ENCODE assay signal across 11 cellular contexts in the genomic region with DNA sequence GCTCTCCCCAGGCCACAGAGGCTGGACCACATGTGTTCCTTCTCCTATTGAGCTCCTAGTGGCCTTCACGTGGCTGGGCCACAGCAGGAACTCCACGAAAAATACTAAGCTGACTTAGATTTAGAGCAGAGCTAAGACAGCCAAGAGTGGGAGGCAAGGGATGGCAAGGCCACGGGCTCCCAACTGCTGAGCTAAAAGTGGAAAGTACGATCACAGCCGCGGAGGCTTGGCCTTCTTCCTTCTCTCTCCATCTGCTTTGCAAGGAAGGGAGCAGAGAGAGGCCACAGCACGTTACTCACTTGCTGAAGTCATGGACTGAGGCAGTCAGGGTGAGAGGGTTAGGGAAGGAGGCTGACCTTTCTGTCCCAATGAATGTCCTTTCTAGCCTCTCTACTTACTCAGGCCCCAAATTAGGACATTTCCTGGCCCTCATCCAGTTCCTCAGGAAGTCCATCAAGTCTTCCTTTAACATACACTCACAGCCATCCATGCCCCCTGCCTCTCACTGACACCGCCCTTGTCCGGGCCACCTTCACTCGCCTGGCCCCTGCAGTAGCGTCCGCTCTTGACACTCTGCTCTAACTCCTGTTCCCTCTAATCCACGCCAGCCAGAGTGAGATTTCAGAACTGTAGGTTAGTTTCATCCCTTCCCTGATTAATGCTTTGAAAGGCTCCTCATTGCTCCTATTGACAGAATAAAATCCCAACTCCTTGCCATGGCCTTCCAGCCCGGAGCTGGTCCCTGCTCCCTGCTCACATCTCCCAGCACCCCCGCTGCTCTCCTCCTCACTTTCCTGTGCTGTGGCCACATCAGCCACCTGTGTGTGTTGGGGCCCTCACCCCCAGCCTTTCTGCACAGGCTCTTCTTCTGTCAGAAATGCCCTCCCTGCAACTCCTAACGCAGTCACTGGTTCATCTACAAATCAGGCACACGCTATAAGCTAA.
DNase-seq lines count a peak whose midpoint lies in the region; ATAC-seq and TF ChIP-seq lines count a peak whose summit lies in the region.
"Had no signal": no experiment of that assay in that cellular context is flagged by ENCODE, and none has a peak within 500 bp of the region (broad histone marks: within the 10 kb centered on the region; RNA-seq: fewer than 3 reads in every experiment).

No MANE protein-coding gene starts in this region.

- H3K9me3 ChIP-seq in vagina: no peaks in the 10 kb centered on the region
- H3K9me3 ChIP-seq in BE2C: no peaks in the 10 kb centered on the region
- H3K9me3 ChIP-seq: thyroid gland had no signal

- no peak for DNase-seq in activated naive CD4-positive, alpha-beta T cell treated with anti-CD3 and anti-CD28 coated beads, Interleukin-2, amount 10 ng/mL, durations not matched to agents 7 days and 5 days
- no peak for DNase-seq in activated naive CD4-positive, alpha-beta T cell treated with Interleukin-2 at 50 U/mL for 16 hours
- no peak for DNase-seq in glutamatergic neuron
- DNase-seq in nephron progenitor cell: no peak
- peak; percentile 77 to 85 for DNase-seq in vagina (ENCODE audit: extremely low spot score in 2 of 2)
- no peak for DNase-seq in activated CD4-positive, alpha-beta T cell treated with anti-CD3 and anti-CD28 coated beads, Interleukin-2, amount 50 U/mL, for 1 hour
- no peak for DNase-seq in BE2C
- DNase-seq: Calu3, kidney glomerular epithelial cell, thyroid gland had no signal

- H3K9me3 Mint-ChIP-seq in activated naive CD4-positive, alpha-beta T cell treated with anti-CD3 and anti-CD28 coated beads, Interleukin-2, amount 10 ng/mL, durations not matched to agents 7 days and 5 days: no peaks in the 10 kb centered on the region
- peaks cover 21% of the 10 kb centered on the region for H3K9me3 Mint-ChIP-seq in glutamatergic neuron (ENCODE audit: unreplicated experiment)
- no peaks in the 10 kb centered on the region for H3K9me3 Mint-ChIP-seq in nephron progenitor cell

- intact Hi-C loops in vagina (cut with DNase I): no loop called here

- H3K27ac Mint-ChIP-seq in activated naive CD4-positive, alpha-beta T cell treated with anti-CD3 and anti-CD28 coated beads, Interleukin-2, amount 10 ng/mL, durations not matched to agents 7 days and 5 days: peak overlapping the region; percentile 14
- H3K27ac Mint-ChIP-seq in glutamatergic neuron (ENCODE audit: unreplicated experiment) (peak overlapping the region; percentile 89), nephron progenitor cell (peak overlapping the region; percentile 43)

- no peak for TF ChIP-seq POLR2A in vagina (IDR thresholded peaks at IDR 0.05)

- H3K4me3 ChIP-seq in vagina: no peak overlapping the region
- H3K4me3 ChIP-seq in BE2C (ENCODE audit: low read depth, low read length): no peak overlapping the region
- H3K4me3 ChIP-seq: thyroid gland had no signal

- no peak for ATAC-seq in GM19023 (IDR thresholded peaks at IDR 0.05; ENCODE audit: unreplicated experiment)

- H3K27me3 Mint-ChIP-seq in activated naive CD4-positive, alpha-beta T cell treated with anti-CD3 and anti-CD28 coated beads, Interleukin-2, amount 10 ng/mL, durations not matched to agents 7 days and 5 days: no peaks in the 10 kb centered on the region
- H3K27me3 Mint-ChIP-seq in glutamatergic neuron (ENCODE audit: unreplicated experiment): peaks cover 23% of the 10 kb centered on the region
- H3K27me3 Mint-ChIP-seq in nephron progenitor cell (ENCODE audit: low read depth, poor library complexity): peaks cover 32% of the 10 kb centered on the region

- H3K4me1 ChIP-seq in vagina (peaks cover 25% of the 10 kb centered on the region), BE2C (no peaks in the 10 kb centered on the region)

- CTCF ChIA-PET in activated naive CD4-positive, alpha-beta T cell treated with anti-CD3 and anti-CD28 coated beads, Interleukin-2, amount 10 ng/mL, durations not matched to agents 7 days and 5 days (lab: Charles Lee): no interaction called here

- H3K36me3 Mint-ChIP-seq in activated naive CD4-positive, alpha-beta T cell treated with anti-CD3 and anti-CD28 coated beads, Interleukin-2, amount 10 ng/mL, durations not matched to agents 7 days and 5 days: no peaks in the 10 kb centered on the region
- H3K36me3 Mint-ChIP-seq in glutamatergic neuron (ENCODE audit: unreplicated experiment) (peaks cover 4% of the 10 kb centered on the region), nephron progenitor cell (ENCODE audit: low read depth) (no peaks in the 10 kb centered on the region)

- H3K27me3 ChIP-seq in vagina: no peaks in the 10 kb centered on the region
- H3K27me3 ChIP-seq in BE2C: no peaks in the 10 kb centered on the region
- H3K27me3 ChIP-seq: thyroid gland had no signal

- H3K36me3 ChIP-seq in vagina (no peaks in the 10 kb centered on the region), BE2C (no peaks in the 10 kb centered on the region)
- H3K36me3 ChIP-seq: thyroid gland had no signal

- TF ChIP-seq CTCF in glutamatergic neuron (IDR thresholded peaks at IDR 0.05; ENCODE audit: partially characterized antibody, unreplicated experiment): no peak
- TF ChIP-seq CTCF in nephron progenitor cell (IDR thresholded peaks at IDR 0.05): no peak
- TF ChIP-seq CTCF in vagina (IDR thresholded peaks at IDR 0.05): no peak
- TF ChIP-seq CTCF in BE2C (IDR thresholded peaks at IDR 0.05; ENCODE audit: low read depth, low read length): no peak

- no peak overlapping the region for H3K27ac ChIP-seq in vagina
- H3K27ac ChIP-seq: thyroid gland had no signal

- H3K4me1 Mint-ChIP-seq in activated naive CD4-positive, alpha-beta T cell treated with anti-CD3 and anti-CD28 coated beads, Interleukin-2, amount 10 ng/mL, durations not matched to agents 7 days and 5 days: no peaks in the 10 kb centered on the region
- H3K4me1 Mint-ChIP-seq in glutamatergic neuron (ENCODE audit: low read depth, unreplicated experiment) (peaks cover 47% of the 10 kb centered on the region), nephron progenitor cell (peaks cover 64% of the 10 kb centered on the region)

- H3K4me3 Mint-ChIP-seq in activated naive CD4-positive, alpha-beta T cell treated with anti-CD3 and anti-CD28 coated beads, Interleukin-2, amount 10 ng/mL, durations not matched to agents 7 days and 5 days: no peak overlapping the region
- H3K4me3 Mint-ChIP-seq in glutamatergic neuron (ENCODE audit: unreplicated experiment) (no peak overlapping the region), nephron progenitor cell (no peak overlapping the region)

Comparison
In these comparisons a context has a peak if more than half of its experiments do, and no peak if none do; other contexts are left out.
1. DNase-seq: peak in vagina (2 of 2); none in activated naive CD4-positive, alpha-beta T cell treated with anti-CD3 and anti-CD28 coated beads, Interleukin-2, amount 10 ng/mL, durations not matched to agents 7 days and 5 days (single experiment), activated naive CD4-positive, alpha-beta T cell treated with Interleukin-2 at 50 U/mL for 16 hours (single experiment), glutamatergic neuron (single experiment), nephron progenitor cell (single experiment), activated CD4-positive, alpha-beta T cell treated with anti-CD3 and anti-CD28 coated beads, Interleukin-2, amount 50 U/mL, for 1 hour (single experiment) and BE2C (single experiment).
2. H3K27ac Mint-ChIP-seq: peak in every context shown above with its lines; median percentile 89 in glutamatergic neuron; 43 in nephron progenitor cell; 14 in activated naive CD4-positive, alpha-beta T cell treated with anti-CD3 and anti-CD28 coated beads, Interleukin-2, amount 10 ng/mL, durations not matched to agents 7 days and 5 days.